ENCODE assay signal across 21 cellular contexts in the genomic region with DNA sequence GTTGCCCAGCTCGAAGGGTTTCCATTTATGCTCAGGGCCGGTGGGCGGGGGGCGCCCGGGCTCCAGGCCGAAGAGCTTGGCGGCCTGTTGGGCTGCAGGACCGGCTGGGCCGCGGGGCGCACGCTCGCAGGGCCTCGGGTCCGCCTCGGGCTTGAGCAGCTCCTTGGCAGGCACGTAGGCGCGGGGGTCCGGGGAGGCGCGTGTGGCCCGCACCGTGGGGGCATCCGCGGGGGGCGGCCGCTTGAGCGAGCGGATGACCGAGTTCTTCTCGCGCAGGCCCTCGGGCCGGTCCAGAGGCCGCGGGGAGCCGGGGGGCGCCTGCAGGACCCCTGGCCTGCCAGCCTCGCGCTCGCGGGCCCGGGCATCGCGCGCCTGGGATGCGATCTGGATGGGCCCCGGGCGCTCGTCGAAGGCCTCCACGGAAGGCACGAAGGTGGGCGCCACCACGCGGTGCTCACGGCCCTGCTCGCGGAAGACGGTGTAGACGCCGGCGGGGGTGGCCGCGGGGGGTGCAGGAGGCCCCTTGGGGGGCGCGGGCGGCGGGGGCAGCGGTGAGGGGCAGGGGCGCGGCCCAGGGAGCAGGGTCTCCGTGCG.
"Had no signal": no experiment of that assay in that cellular context is flagged by ENCODE, and none has a peak within 500 bp of the region (broad histone marks: within the 10 kb centered on the region; RNA-seq: fewer than 3 reads in every experiment).

No MANE protein-coding gene starts in this region.

- H3K4me3 ChIP-seq: breast epithelium, esophagus squamous epithelium, left lung, lung, ovary, psoas muscle, right atrium auricular region, transverse colon, uterus had no signal

- H3K9me3 ChIP-seq: breast epithelium, esophagus squamous epithelium, left lung, ovary, psoas muscle, right atrium auricular region, transverse colon, uterus had no signal

- H3K27ac ChIP-seq: breast epithelium, esophagus squamous epithelium, left lung, ovary, psoas muscle, right atrium auricular region, transverse colon had no signal

- FAIRE-seq: colon had no signal

- H3K36me3 ChIP-seq: ovary, uterus had no signal

- ATAC-seq: effector memory CD8-positive, alpha-beta T cell; left lung; psoas muscle had no signal

- H3K27me3 ChIP-seq: breast epithelium, esophagus squamous epithelium, left lung, ovary, right atrium auricular region, transverse colon, uterus had no signal

- DNase-seq: activated CD4-positive, alpha-beta memory T cell treated with anti-CD3 and anti-CD28 coated beads for 36 hours; activated CD4-positive, alpha-beta T cell treated with anti-CD3 and anti-CD28 coated beads for 48 hours; activated CD4-positive, CD25-positive, alpha-beta regulatory T cell; activated naive CD4-positive, alpha-beta T cell treated with Interleukin-2 at 50 U/mL for 16 hours; activated naive CD8-positive, alpha-beta T cell treated with anti-CD3 and anti-CD28 coated beads, Interleukin-2, amount 10 ng/mL, durations not matched to agents 7 days and 5 days; activated T-cell treated with anti-CD3 and anti-CD28 coated beads, Interleukin-2, amount 50 U/mL, for 48 hours; amniotic stem cell; effector memory CD8-positive, alpha-beta T cell; esophagus squamous epithelium; immature natural killer cell; left lung; natural killer cell; ovary; psoas muscle; stimulated activated CD4-positive, alpha-beta T cell treated with anti-CD3 and anti-CD28 coated beads, Interleukin-4, amount 100 ng/mL, for 24 hours; transverse colon had no signal
